1 cellular context compared by ENCODE assay signal in genomic region chr5:76657683-76658311, GRCh38.
TF ChIP-seq lines count a peak whose summit lies in the region.

No MANE protein-coding gene starts in this region.

TF ChIP-seq in WTC11, 78 proteins besides CTCF, POLR2A, EP300 and RAD21:
- no peak for TF ChIP-seq ERG (CRISPR knock-in tag; IDR thresholded peaks at IDR 0.05)
- TF ChIP-seq, protein P1, sequence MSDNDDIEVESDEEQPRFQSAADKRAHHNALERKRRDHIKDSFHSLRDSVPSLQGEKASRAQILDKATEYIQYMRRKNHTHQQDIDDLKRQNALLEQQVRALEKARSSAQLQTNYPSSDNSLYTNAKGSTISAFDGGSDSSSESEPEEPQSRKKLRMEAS (CRISPR knock-in tag; IDR thresholded peaks at IDR 0.05): no peak
- TF ChIP-seq AFF4 (CRISPR knock-in tag; IDR thresholded peaks at IDR 0.05; ENCODE audit: borderline replicate concordance): no peak
- TF ChIP-seq GRHL2 (CRISPR knock-in tag; IDR thresholded peaks at IDR 0.05; ENCODE audit: insufficient replicate concordance, severe bottlenecking): no peak
- TF ChIP-seq TCF7 (CRISPR knock-in tag; IDR thresholded peaks at IDR 0.05; ENCODE audit: low read depth): no peak
- TF ChIP-seq, protein P2, sequence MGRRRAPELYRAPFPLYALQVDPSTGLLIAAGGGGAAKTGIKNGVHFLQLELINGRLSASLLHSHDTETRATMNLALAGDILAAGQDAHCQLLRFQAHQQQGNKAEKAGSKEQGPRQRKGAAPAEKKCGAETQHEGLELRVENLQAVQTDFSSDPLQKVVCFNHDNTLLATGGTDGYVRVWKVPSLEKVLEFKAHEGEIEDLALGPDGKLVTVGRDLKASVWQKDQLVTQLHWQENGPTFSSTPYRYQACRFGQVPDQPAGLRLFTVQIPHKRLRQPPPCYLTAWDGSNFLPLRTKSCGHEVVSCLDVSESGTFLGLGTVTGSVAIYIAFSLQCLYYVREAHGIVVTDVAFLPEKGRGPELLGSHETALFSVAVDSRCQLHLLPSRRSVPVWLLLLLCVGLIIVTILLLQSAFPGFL (CRISPR knock-in tag; IDR thresholded peaks at IDR 0.05; ENCODE audit: borderline replicate concordance): no peak
- TF ChIP-seq, protein P3, sequence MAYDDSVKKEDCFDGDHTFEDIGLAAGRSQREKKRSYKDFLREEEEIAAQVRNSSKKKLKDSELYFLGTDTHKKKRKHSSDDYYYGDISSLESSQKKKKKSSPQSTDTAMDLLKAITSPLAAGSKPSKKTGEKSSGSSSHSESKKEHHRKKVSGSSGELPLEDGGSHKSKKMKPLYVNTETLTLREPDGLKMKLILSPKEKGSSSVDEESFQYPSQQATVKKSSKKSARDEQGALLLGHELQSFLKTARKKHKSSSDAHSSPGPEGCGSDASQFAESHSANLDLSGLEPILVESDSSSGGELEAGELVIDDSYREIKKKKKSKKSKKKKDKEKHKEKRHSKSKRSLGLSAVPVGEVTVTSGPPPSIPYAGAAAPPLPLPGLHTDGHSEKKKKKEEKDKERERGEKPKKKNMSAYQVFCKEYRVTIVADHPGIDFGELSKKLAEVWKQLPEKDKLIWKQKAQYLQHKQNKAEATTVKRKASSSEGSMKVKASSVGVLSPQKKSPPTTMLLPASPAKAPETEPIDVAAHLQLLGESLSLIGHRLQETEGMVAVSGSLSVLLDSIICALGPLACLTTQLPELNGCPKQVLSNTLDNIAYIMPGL (CRISPR knock-in tag; IDR thresholded peaks at IDR 0.05): no peak
- TF ChIP-seq ATF2 (CRISPR knock-in tag; IDR thresholded peaks at IDR 0.05; ENCODE audit: borderline replicate concordance, low read depth): no peak
- TF ChIP-seq TEAD4 (CRISPR knock-in tag; IDR thresholded peaks at IDR 0.05): no peak
- no peak for TF ChIP-seq NFATC4 (CRISPR knock-in tag; IDR thresholded peaks at IDR 0.05)
- TF ChIP-seq, protein P4, sequence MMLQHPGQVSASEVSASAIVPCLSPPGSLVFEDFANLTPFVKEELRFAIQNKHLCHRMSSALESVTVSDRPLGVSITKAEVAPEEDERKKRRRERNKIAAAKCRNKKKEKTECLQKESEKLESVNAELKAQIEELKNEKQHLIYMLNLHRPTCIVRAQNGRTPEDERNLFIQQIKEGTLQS (CRISPR knock-in tag; conservative IDR thresholded peaks at IDR 0.05): no peak
- no peak for TF ChIP-seq RELA (CRISPR knock-in tag; IDR thresholded peaks at IDR 0.05; ENCODE audit: borderline replicate concordance)
- TF ChIP-seq CREB1 (CRISPR knock-in tag; IDR thresholded peaks at IDR 0.05): no peak
